13 cellular contexts compared by ENCODE assay signal in genomic region chr3:46019707-46020106, GRCh38. TPM values are rescaled to one million over a fixed set of nuclear protein-coding genes. Genes with fewer than 3 reads are reported as not detected.
DNase-seq lines count a peak whose midpoint lies in the region; ATAC-seq, FAIRE-seq and TF ChIP-seq lines count a peak whose summit lies in the region.
"Had no signal": no experiment of that assay in that cellular context is flagged by ENCODE, and none has a peak within 500 bp of the region (broad histone marks: within the 10 kb centered on the region; RNA-seq: fewer than 3 reads in every experiment).

No MANE protein-coding gene starts in this region.

- peaks cover 39% of the 10 kb centered on the region for H3K4me1 Mint-ChIP-seq in activated naive CD8-positive, alpha-beta T cell treated with anti-CD3 and anti-CD28 coated beads, Interleukin-2, amount 50 U/mL, for 24 hours

- no peak overlapping the region for H3K4me3 Mint-ChIP-seq in activated naive CD8-positive, alpha-beta T cell treated with anti-CD3 and anti-CD28 coated beads, Interleukin-2, amount 50 U/mL, for 24 hours
- H3K4me3 Mint-ChIP-seq: naive thymus-derived CD4-positive, alpha-beta T cell had no signal

- DNase-seq in AG08396 (ENCODE audit: low spot score) (peak; percentile 30), GM12891 (ENCODE audit: insufficient read length, low spot score) (no peak), NCI-H774 (lab: John Stamatoyannopoulos, UW) (no peak)
- peak; percentile 49 for DNase-seq in activated naive CD8-positive, alpha-beta T cell treated with anti-CD3 and anti-CD28 coated beads, Interleukin-2, amount 50 U/mL, for 24 hours
- peak; percentile 39 to 51 for DNase-seq in stimulated activated CD4-positive, alpha-beta T cell treated with anti-CD3 and anti-CD28 coated beads, Interleukin-2, amount 100 ng/mL, for 24 hours
- DNase-seq in activated CD4-positive, CD25-positive, alpha-beta regulatory T cell treated with anti-CD3 and anti-CD28 coated beads, Interleukin-2, amount 50 U/mL, for 72 hours: no peak
- DNase-seq: brain microvascular endothelial cell, left ventricle myocardium inferior, NCI-H1417, psoas muscle, substantia nigra had no signal

- no peaks in the 10 kb centered on the region for H3K9me3 Mint-ChIP-seq in activated naive CD8-positive, alpha-beta T cell treated with anti-CD3 and anti-CD28 coated beads, Interleukin-2, amount 50 U/mL, for 24 hours

- no peak for FAIRE-seq in GM12891 (lab: Jason Lieb, UNC)

- TF ChIP-seq POLR2A in GM12891 (IDR thresholded peaks at IDR 0.05; ENCODE audit: low read depth, low read length): no peak

- H3K27ac Mint-ChIP-seq in activated naive CD8-positive, alpha-beta T cell treated with anti-CD3 and anti-CD28 coated beads, Interleukin-2, amount 50 U/mL, for 24 hours: peak overlapping the region; percentile 74

- H3K36me3 Mint-ChIP-seq in activated naive CD8-positive, alpha-beta T cell treated with anti-CD3 and anti-CD28 coated beads, Interleukin-2, amount 50 U/mL, for 24 hours (ENCODE audit: low read depth): no peaks in the 10 kb centered on the region

- peak; percentile 66 for ATAC-seq in activated naive CD8-positive, alpha-beta T cell treated with anti-CD3 and anti-CD28 coated beads, Interleukin-2, amount 50 U/mL, for 24 hours
- no peak for ATAC-seq in GM21381 (IDR thresholded peaks at IDR 0.05; ENCODE audit: unreplicated experiment)
- ATAC-seq: naive thymus-derived CD4-positive, alpha-beta T cell; psoas muscle had no signal

- peaks cover 8% of the 10 kb centered on the region for H3K27me3 Mint-ChIP-seq in activated naive CD8-positive, alpha-beta T cell treated with anti-CD3 and anti-CD28 coated beads, Interleukin-2, amount 50 U/mL, for 24 hours

TF ChIP-seq in GM12891, 5 proteins besides CTCF, POLR2A, EP300 and RAD21:
- TF ChIP-seq POU2F2 (IDR thresholded peaks at IDR 0.05; ENCODE audit: low read depth, low read length): 0 out of 2 replicates have a peak, but pooled peaks have one; percentile 14
- no peak for TF ChIP-seq TAF1 (IDR thresholded peaks at IDR 0.05; ENCODE audit: low read depth, low read length)

RNA-seq across cellular contexts. Expression of gene XCR1, which starts 7.6 kb away (rescaled TPM):
- 0.10 TPM for polyA plus RNA-seq in GM12891 (2012; ENCODE audit: low read depth, missing spikeins)
- polyA plus RNA-seq: naive thymus-derived CD4-positive, alpha-beta T cell had no signal

RNA-seq across cellular contexts. Expression of gene FYCO1, which starts 24.1 kb away (rescaled TPM):
- 4.2 TPM for polyA plus RNA-seq in GM12891 (2012; ENCODE audit: low read depth, missing spikeins)

Comparison
In these comparisons a context has a peak if more than half of its experiments do, and no peak if none do; other contexts are left out.
1. DNase-seq: peak in AG08396 (single experiment), activated naive CD8-positive, alpha-beta T cell treated with anti-CD3 and anti-CD28 coated beads, Interleukin-2, amount 50 U/mL, for 24 hours (single experiment) and stimulated activated CD4-positive, alpha-beta T cell treated with anti-CD3 and anti-CD28 coated beads, Interleukin-2, amount 100 ng/mL, for 24 hours (2 of 2); none in GM12891 (single experiment), NCI-H774 (single experiment) and activated CD4-positive, CD25-positive, alpha-beta regulatory T cell treated with anti-CD3 and anti-CD28 coated beads, Interleukin-2, amount 50 U/mL, for 72 hours (single experiment).